In the genomic region with DNA sequence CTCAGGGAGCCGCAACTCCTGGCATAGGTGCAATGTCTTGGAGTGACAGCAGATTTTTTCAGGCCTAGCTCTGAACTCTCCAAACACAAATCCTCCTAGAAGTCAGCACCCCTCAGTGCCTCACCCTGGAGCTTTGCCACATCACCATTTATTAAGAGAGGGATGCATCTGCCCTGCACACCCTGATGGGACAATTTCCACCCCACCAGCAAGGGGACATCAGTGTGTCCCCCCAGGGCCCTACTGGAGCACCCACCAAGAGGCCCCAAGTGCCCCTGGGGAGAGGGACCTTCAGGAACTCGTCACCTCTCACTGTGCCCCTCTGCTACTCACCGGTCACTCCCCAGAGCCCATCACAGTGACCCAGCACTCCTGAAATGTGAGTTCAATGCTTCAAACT, we compare ENCODE assay signal across 18 cellular contexts.
"Had no signal": no experiment of that assay in that cellular context is flagged by ENCODE, and none has a peak within 500 bp of the region (broad histone marks: within the 10 kb centered on the region; RNA-seq: fewer than 3 reads in every experiment).

No MANE protein-coding gene starts in this region.

- H3K36me3 ChIP-seq: left lung, right lobe of liver, thyroid gland, uterus had no signal

- ATAC-seq: activated CD8-positive, alpha-beta T cell treated with anti-CD3 and anti-CD28 coated beads for 36 hours; activated T-cell treated with anti-CD3 and anti-CD28 coated beads, Interleukin-2, amount 50 U/mL, for 72 hours; body of pancreas; left lung; psoas muscle; stimulated activated effector memory CD8-positive, alpha-beta T cell treated with anti-CD3 and anti-CD28 coated beads, Interleukin-12 subunit alpha, Interleukin-12 subunit beta, amount 100 ng/mL, for 72 hours had no signal

- H3K4me3 ChIP-seq: body of pancreas, left lung, psoas muscle, right lobe of liver, SK-N-MC, smooth muscle cell, thyroid gland, uterus had no signal

- H3K27me3 ChIP-seq: body of pancreas, right lobe of liver, thyroid gland, uterus had no signal

- H3K27ac ChIP-seq: body of pancreas, left lung, psoas muscle, right lobe of liver, SK-N-MC had no signal

- H3K4me1 ChIP-seq: body of pancreas, right lobe of liver, uterus had no signal

- DNase-seq: activated B cell treated with CpG ODN at 0.5 μM for 24 hours; activated CD4-positive, alpha-beta T cell treated with anti-CD3 and anti-CD28 coated beads for 4 hours; activated CD8-positive, alpha-beta T cell treated with anti-CD3 and anti-CD28 coated beads for 36 hours; activated naive CD8-positive, alpha-beta T cell treated with anti-CD3 and anti-CD28 coated beads, Interleukin-2, amount 10 ng/mL, durations not matched to agents 7 days and 5 days; activated T-cell treated with anti-CD3 and anti-CD28 coated beads, Interleukin-2, amount 50 U/mL, for 72 hours; amygdala; body of pancreas; kidney; left lung; mammary epithelial cell; psoas muscle; stimulated activated CD4-positive, alpha-beta T cell treated with anti-CD3 and anti-CD28 coated beads, Interleukin-4, amount 100 ng/mL, for 24 hours; thyroid gland; uterus had no signal

- H3K4me3 Mint-ChIP-seq: activated B cell treated with CpG ODN at 0.5 μM for 24 hours; activated CD8-positive, alpha-beta T cell treated with anti-CD3 and anti-CD28 coated beads for 36 hours; activated naive CD8-positive, alpha-beta T cell treated with anti-CD3 and anti-CD28 coated beads, Interleukin-2, amount 10 ng/mL, durations not matched to agents 7 days and 5 days; activated T-cell treated with anti-CD3 and anti-CD28 coated beads, Interleukin-2, amount 50 U/mL, for 72 hours; stimulated activated effector memory CD8-positive, alpha-beta T cell treated with anti-CD3 and anti-CD28 coated beads, Interleukin-12 subunit alpha, Interleukin-12 subunit beta, amount 100 ng/mL, for 72 hours had no signal

- H3K4me1 Mint-ChIP-seq: stimulated activated effector memory CD8-positive, alpha-beta T cell treated with anti-CD3 and anti-CD28 coated beads, Interleukin-12 subunit alpha, Interleukin-12 subunit beta, amount 100 ng/mL, for 72 hours had no signal

- H3K27ac Mint-ChIP-seq: activated B cell treated with CpG ODN at 0.5 μM for 24 hours; activated CD8-positive, alpha-beta T cell treated with anti-CD3 and anti-CD28 coated beads for 36 hours; activated naive CD8-positive, alpha-beta T cell treated with anti-CD3 and anti-CD28 coated beads, Interleukin-2, amount 10 ng/mL, durations not matched to agents 7 days and 5 days; activated T-cell treated with anti-CD3 and anti-CD28 coated beads, Interleukin-2, amount 50 U/mL, for 72 hours had no signal

- H3K9me3 ChIP-seq: body of pancreas, right lobe of liver, thyroid gland had no signal

- H3K36me3 Mint-ChIP-seq: stimulated activated effector memory CD8-positive, alpha-beta T cell treated with anti-CD3 and anti-CD28 coated beads, Interleukin-12 subunit alpha, Interleukin-12 subunit beta, amount 100 ng/mL, for 72 hours had no signal
